Comparison of ENCODE assay signal across 8 cellular contexts in the genomic region with DNA sequence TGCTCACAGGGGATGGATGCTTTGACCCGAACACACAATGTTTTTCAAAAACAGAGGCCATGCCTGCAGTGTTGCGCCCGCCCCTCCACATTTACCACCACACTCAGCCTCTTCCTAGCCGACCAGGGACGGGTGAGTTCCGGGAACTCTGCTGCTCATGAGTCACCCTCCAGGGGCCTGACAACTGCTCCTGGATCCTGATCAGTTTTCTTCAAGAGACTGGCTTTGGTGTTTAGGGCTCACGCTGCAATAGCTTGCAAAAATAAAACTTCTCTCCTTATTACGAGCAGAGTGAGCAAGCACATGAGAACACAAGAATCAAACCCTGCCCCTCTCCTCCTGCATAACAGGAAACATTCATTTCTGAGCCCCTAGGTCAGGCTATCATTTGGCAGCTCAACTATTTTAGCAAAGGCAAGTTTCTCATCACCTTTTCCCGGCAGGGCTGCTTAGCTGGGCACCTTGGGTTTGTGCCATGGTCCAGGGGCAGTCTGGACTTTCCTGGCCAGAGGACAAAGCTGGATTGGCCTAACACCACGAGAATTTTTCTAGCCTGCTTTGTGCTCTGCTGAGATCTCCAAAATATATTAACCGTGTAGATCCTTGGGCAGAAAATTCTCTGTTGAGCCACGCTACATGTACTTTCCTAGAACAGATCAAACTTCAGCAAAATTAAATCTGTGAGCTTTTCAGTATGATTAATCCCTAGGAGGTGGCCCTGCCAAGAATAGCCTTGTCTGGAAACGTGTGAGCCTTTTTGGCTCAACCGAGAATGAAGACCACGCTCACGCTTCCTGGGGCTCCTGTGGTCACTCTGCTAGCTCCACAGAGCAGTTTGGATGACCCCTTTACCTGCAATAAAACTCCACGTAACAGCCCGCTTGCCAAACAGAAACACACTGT. TPM values are rescaled to one million over a fixed set of nuclear protein-coding genes. Genes with fewer than 3 reads are reported as not detected.
A peak's percentile ranks its signal among the peaks of the same experiment; 100 is the strongest.
DNase-seq lines count a peak whose midpoint lies in the region; ATAC-seq and TF ChIP-seq lines count a peak whose summit lies in the region.

No MANE protein-coding gene starts in this region.

- no peak for TF ChIP-seq POLR2A in gastrocnemius medialis (IDR thresholded peaks at IDR 0.05)

- peak; percentile 29 for DNase-seq in HPDE6-E6E7 (ENCODE audit: extremely low spot score)
- peak; percentile 39 for DNase-seq in activated CD8-positive, alpha-beta T cell treated with anti-CD3 and anti-CD28 coated beads, Interleukin-2, amount 10 ng/mL, durations not matched to agents 7 days and 5 days
- DNase-seq in left ventricle myocardium superior, result peak; percentile 71
- peak; percentile 54 to 65 for DNase-seq in gastrocnemius medialis
- DNase-seq in NCI-H146 treated with DMSO at 0.1 percent for 48 hours (lab: John Stamatoyannopoulos, UW; ENCODE audit: unreplicated experiment), result no peak
- no peak for DNase-seq in activated T-helper 2 cell treated with anti-CD3 and anti-CD28 coated beads, Interferon-gamma antibody, Interleukin-2, Interleukin-4, amounts not matched to agents 10 μg/mL and 5 μg/mL and 100 μg/mL, durations not matched to agents 14 hours and 24 hours and 36 hours (ENCODE audit: low spot score)
- no peak for DNase-seq in activated CD4-positive, CD25-positive, alpha-beta regulatory T cell treated with anti-CD3 and anti-CD28 coated beads, Interleukin-2, amount 50 U/mL, for 72 hours

- H3K4me1 Mint-ChIP-seq in activated CD8-positive, alpha-beta T cell treated with anti-CD3 and anti-CD28 coated beads, Interleukin-2, amount 10 ng/mL, durations not matched to agents 7 days and 5 days (ENCODE audit: low read depth), result peaks cover 14% of the 10 kb centered on the region
- peaks cover 9% of the 10 kb centered on the region for H3K4me1 Mint-ChIP-seq in activated T-helper 2 cell treated with anti-CD3 and anti-CD28 coated beads, Interferon-gamma antibody, Interleukin-2, Interleukin-4, amounts not matched to agents 10 μg/mL and 5 μg/mL and 100 μg/mL, durations not matched to agents 14 hours and 24 hours and 36 hours (ENCODE audit: low read depth)

- no peak for TF ChIP-seq CTCF in gastrocnemius medialis (IDR thresholded peaks at IDR 0.05 in 4 of 5, conservative IDR thresholded peaks at IDR 0.05 in 1 of 5)

- H3K9me3 ChIP-seq in gastrocnemius medialis, result no peaks in the 10 kb centered on the region

- no peaks in the 10 kb centered on the region for H3K36me3 Mint-ChIP-seq in activated CD8-positive, alpha-beta T cell treated with anti-CD3 and anti-CD28 coated beads, Interleukin-2, amount 10 ng/mL, durations not matched to agents 7 days and 5 days (ENCODE audit: low read depth)
- no peaks in the 10 kb centered on the region for H3K36me3 Mint-ChIP-seq in activated T-helper 2 cell treated with anti-CD3 and anti-CD28 coated beads, Interferon-gamma antibody, Interleukin-2, Interleukin-4, amounts not matched to agents 10 μg/mL and 5 μg/mL and 100 μg/mL, durations not matched to agents 14 hours and 24 hours and 36 hours (ENCODE audit: low read depth)

- no peak overlapping the region for H3K4me3 ChIP-seq in gastrocnemius medialis

- peak overlapping the region; percentile 6 for H3K4me3 Mint-ChIP-seq in activated CD8-positive, alpha-beta T cell treated with anti-CD3 and anti-CD28 coated beads, Interleukin-2, amount 10 ng/mL, durations not matched to agents 7 days and 5 days
- no peak overlapping the region for H3K4me3 Mint-ChIP-seq in activated T-helper 2 cell treated with anti-CD3 and anti-CD28 coated beads, Interferon-gamma antibody, Interleukin-2, Interleukin-4, amounts not matched to agents 10 μg/mL and 5 μg/mL and 100 μg/mL, durations not matched to agents 14 hours and 24 hours and 36 hours (ENCODE audit: low read depth)

- POLR2A ChIA-PET in activated CD8-positive, alpha-beta T cell treated with anti-CD3 and anti-CD28 coated beads, Interleukin-2, amount 10 ng/mL, durations not matched to agents 7 days and 5 days (lab: Charles Lee), result interaction anchor here (0.5 to 0.6 kb wide), 2 partner anchors 264 to 270 kb away, joined by 3 to 5 read pairs; no protein-coding TSS in a partner anchor

- no peaks in the 10 kb centered on the region for H3K27me3 ChIP-seq in gastrocnemius medialis

- in situ Hi-C loops in gastrocnemius medialis (cut with MboI; ENCODE audit: low sequenced_read_pairs in 4 of 4), result no loop called here

- CTCF ChIA-PET in activated CD8-positive, alpha-beta T cell treated with anti-CD3 and anti-CD28 coated beads, Interleukin-2, amount 10 ng/mL, durations not matched to agents 7 days and 5 days (lab: Charles Lee), result interaction anchor here (3.0 to 5.8 kb wide), 2 partner anchors 12 to 19 kb away, joined by 14 to 23 read pairs; no protein-coding TSS in a partner anchor

- intact Hi-C loops in left ventricle myocardium superior (cut with micrococcal nuclease) (no loop called here), gastrocnemius medialis (cut with DNase I; ENCODE audit: low total_unique reads) (no loop called here)
- intact Hi-C loops in activated T-helper 2 cell treated with anti-CD3 and anti-CD28 coated beads, Interferon-gamma antibody, Interleukin-2, Interleukin-4, amounts not matched to agents 10 μg/mL and 5 μg/mL and 100 μg/mL, durations not matched to agents 14 hours and 24 hours and 36 hours (cut with micrococcal nuclease), result no loop called here

- peak overlapping the region; percentile 77 for H3K27ac Mint-ChIP-seq in activated CD8-positive, alpha-beta T cell treated with anti-CD3 and anti-CD28 coated beads, Interleukin-2, amount 10 ng/mL, durations not matched to agents 7 days and 5 days
- H3K27ac Mint-ChIP-seq in activated T-helper 2 cell treated with anti-CD3 and anti-CD28 coated beads, Interferon-gamma antibody, Interleukin-2, Interleukin-4, amounts not matched to agents 10 μg/mL and 5 μg/mL and 100 μg/mL, durations not matched to agents 14 hours and 24 hours and 36 hours, result no peak overlapping the region

- H3K27ac ChIP-seq in gastrocnemius medialis, result peak overlapping the region; percentile 60 to 69 (median 65)

- no peaks in the 10 kb centered on the region for H3K9me3 Mint-ChIP-seq in activated CD8-positive, alpha-beta T cell treated with anti-CD3 and anti-CD28 coated beads, Interleukin-2, amount 10 ng/mL, durations not matched to agents 7 days and 5 days (ENCODE audit: insufficient read depth)
- no peaks in the 10 kb centered on the region for H3K9me3 Mint-ChIP-seq in activated T-helper 2 cell treated with anti-CD3 and anti-CD28 coated beads, Interferon-gamma antibody, Interleukin-2, Interleukin-4, amounts not matched to agents 10 μg/mL and 5 μg/mL and 100 μg/mL, durations not matched to agents 14 hours and 24 hours and 36 hours

- peak; percentile 89 for ATAC-seq in activated CD8-positive, alpha-beta T cell treated with anti-CD3 and anti-CD28 coated beads, Interleukin-2, amount 10 ng/mL, durations not matched to agents 7 days and 5 days
- ATAC-seq in left ventricle myocardium superior (peak; percentile 93), gastrocnemius medialis (peak; percentile 83 to 86), HG03565 (IDR thresholded peaks at IDR 0.05; ENCODE audit: unreplicated experiment) (no peak)

- H3K36me3 ChIP-seq in gastrocnemius medialis, result no peaks in the 10 kb centered on the region

- peaks cover 28 to 32% of the 10 kb centered on the region in 2 donors for H3K4me1 ChIP-seq in gastrocnemius medialis

- H3K27me3 Mint-ChIP-seq in activated CD8-positive, alpha-beta T cell treated with anti-CD3 and anti-CD28 coated beads, Interleukin-2, amount 10 ng/mL, durations not matched to agents 7 days and 5 days (ENCODE audit: low read depth), result peaks cover 2% of the 10 kb centered on the region
- peaks cover 9% of the 10 kb centered on the region for H3K27me3 Mint-ChIP-seq in activated T-helper 2 cell treated with anti-CD3 and anti-CD28 coated beads, Interferon-gamma antibody, Interleukin-2, Interleukin-4, amounts not matched to agents 10 μg/mL and 5 μg/mL and 100 μg/mL, durations not matched to agents 14 hours and 24 hours and 36 hours (ENCODE audit: low read depth)

RNA-seq across cellular contexts. Expression of a gene that starts 52.7 kb away (rescaled TPM):
- not detected for total RNA-seq in activated CD8-positive, alpha-beta T cell treated with anti-CD3 and anti-CD28 coated beads, Interleukin-2, amount 10 ng/mL, durations not matched to agents 7 days and 5 days
- total RNA-seq in left ventricle myocardium superior, result not detected
- not detected for total RNA-seq in gastrocnemius medialis
- not detected in 2 replicates for total RNA-seq in activated T-helper 2 cell treated with anti-CD3 and anti-CD28 coated beads, Interferon-gamma antibody, Interleukin-2, Interleukin-4, amounts not matched to agents 10 μg/mL and 5 μg/mL and 100 μg/mL, durations not matched to agents 14 hours and 24 hours and 36 hours

Comparison
In these comparisons a context has a peak if more than half of its experiments do, and no peak if none do; other contexts are left out.
1. DNase-seq: peak in HPDE6-E6E7 (single experiment), activated CD8-positive, alpha-beta T cell treated with anti-CD3 and anti-CD28 coated beads, Interleukin-2, amount 10 ng/mL, durations not matched to agents 7 days and 5 days (single experiment), left ventricle myocardium superior (single experiment) and gastrocnemius medialis (2 of 2); none in NCI-H146 treated with DMSO at 0.1 percent for 48 hours (single experiment), activated T-helper 2 cell treated with anti-CD3 and anti-CD28 coated beads, Interferon-gamma antibody, Interleukin-2, Interleukin-4, amounts not matched to agents 10 μg/mL and 5 μg/mL and 100 μg/mL, durations not matched to agents 14 hours and 24 hours and 36 hours (single experiment) and activated CD4-positive, CD25-positive, alpha-beta regulatory T cell treated with anti-CD3 and anti-CD28 coated beads, Interleukin-2, amount 50 U/mL, for 72 hours (single experiment).